ENCODE assay signal across 16 cellular contexts in the genomic region with DNA sequence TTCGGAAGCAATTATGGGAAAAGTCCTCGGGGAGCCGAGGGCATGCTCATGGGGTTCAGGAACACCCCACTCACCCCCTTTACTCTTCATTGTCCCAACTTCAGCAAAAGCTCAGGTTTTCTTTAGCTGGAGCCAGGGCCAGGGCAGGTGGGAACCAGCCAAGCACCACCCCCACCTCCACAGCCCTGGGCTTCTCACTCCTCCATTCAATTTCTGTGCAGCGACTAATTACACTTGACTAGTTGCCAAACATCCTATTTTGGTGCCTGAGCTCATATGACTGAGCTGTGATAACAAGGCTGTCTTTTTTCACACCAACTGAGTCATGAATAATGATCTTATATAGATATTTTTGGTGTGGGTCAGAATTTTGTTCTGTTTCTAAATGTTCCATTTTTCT.
DNase-seq lines count a peak whose midpoint lies in the region; ATAC-seq and TF ChIP-seq lines count a peak whose summit lies in the region.
"Had no signal": no experiment of that assay in that cellular context is flagged by ENCODE, and none has a peak within 500 bp of the region (broad histone marks: within the 10 kb centered on the region; RNA-seq: fewer than 3 reads in every experiment).

No MANE protein-coding gene starts in this region.

- in situ Hi-C loops in GM13977 (cut with MboI; ENCODE audit: low pct_unique_long_range_greater_than_20kb, low sequenced_read_pairs, unreplicated experiment), result no loop called here

- no peak for TF ChIP-seq CTCF in GM13977 (IDR thresholded peaks at IDR 0.05; ENCODE audit: extremely low read depth, insufficient read depth, missing control alignments)

- DNase-seq in DMS79 treated with DMSO at 0.1 percent for 48 hours (lab: John Stamatoyannopoulos, UW) (peak; percentile 85), NCI-H2029 (lab: John Stamatoyannopoulos, UW) (peak; percentile 54), anterior cingulate cortex (lab: John Stamatoyannopoulos, UW) (peak in 41 of 58 donors; percentile 3 to 70 (median 30)), midbrain (lab: John Stamatoyannopoulos, UW) (peak; percentile 19), GDM1 (lab: John Stamatoyannopoulos, UW) (no peak), GM13977 (ENCODE audit: low spot score) (no peak), HCEC 1CT (no peak)
- DNase-seq: activated CD8-positive, alpha-beta T cell treated with anti-CD3 and anti-CD28 coated beads for 36 hours; activated naive CD4-positive, alpha-beta T cell treated with anti-CD3 and anti-CD28 coated beads, Interleukin-2, amount 50 U/mL, for 16 hours; activated T-cell treated with anti-CD3 and anti-CD28 coated beads, Interleukin-2, amount 50 U/mL, for 4 hours; islet precursor cell; NCI-H187 treated with DMSO at 0.1 percent for 48 hours; SK-N-SH; stimulated activated CD4-positive, alpha-beta T cell treated with anti-CD3 and anti-CD28 coated beads, Interleukin-1b, Interleukin-23, amount 100 ng/mL, for 48 hours; stimulated activated naive CD4-positive, alpha-beta T cell had no signal

- no peak for ATAC-seq in HG03108 (IDR thresholded peaks at IDR 0.05; ENCODE audit: unreplicated experiment)
- ATAC-seq: activated CD8-positive, alpha-beta T cell treated with anti-CD3 and anti-CD28 coated beads for 36 hours; activated T-cell treated with anti-CD3 and anti-CD28 coated beads, Interleukin-2, amount 50 U/mL, for 4 hours had no signal

Comparison
In these comparisons a context has a peak if more than half of its experiments do, and no peak if none do; other contexts are left out.
1. DNase-seq: peak in DMS79 treated with DMSO at 0.1 percent for 48 hours (single experiment), NCI-H2029 (single experiment), anterior cingulate cortex (41 of 58) and midbrain (single experiment); none in GDM1 (single experiment), GM13977 (single experiment) and HCEC 1CT (single experiment).